ENCODE assay signal across 11 cellular contexts in genomic region chr1:92834617-92835016, GRCh38. TPM values are rescaled to one million over a fixed set of nuclear protein-coding genes. Genes with fewer than 3 reads are reported as not detected.
A peak's percentile ranks its signal among the peaks of the same experiment; 100 is the strongest.
DNase-seq lines count a peak whose midpoint lies in the region; ATAC-seq and TF ChIP-seq lines count a peak whose summit lies in the region.
"Had no signal": no experiment of that assay in that cellular context is flagged by ENCODE, and none has a peak within 500 bp of the region (broad histone marks: within the 10 kb centered on the region; RNA-seq: fewer than 3 reads in every experiment).

No MANE protein-coding gene starts in this region.

- H3K4me1 Mint-ChIP-seq in activated naive CD8-positive, alpha-beta T cell (ENCODE audit: low read depth): peaks cover 64% of the 10 kb centered on the region

- no peak overlapping the region for H2BK120ac ChIP-seq in mesenchymal stem cell (ENCODE audit: low read depth, low read length)

- DNase-seq in AG04450 (ENCODE audit: low read depth, low spot score) (no peak), HAP-1 (ENCODE audit: low spot score in 2 of 2) (no peak), mesenchymal stem cell (no peak), NCI-H524 (lab: John Stamatoyannopoulos, UW) (no peak), DMS79 treated with DMSO at 0.1 percent for 48 hours (lab: John Stamatoyannopoulos, UW) (no peak)
- no peak for DNase-seq in stimulated activated naive CD4-positive, alpha-beta T cell (lab: John Stamatoyannopoulos, UW)
- DNase-seq: DMS 273 treated with DMSO at 0.1 percent for 48 hours, NCI-H526 treated with DMSO at 0.1 percent for 48 hours had no signal

- H3K9me3 ChIP-seq in AG04450 (ENCODE audit: control insufficient read depth, insufficient read depth, low read length) (peaks cover 2% of the 10 kb centered on the region; the same call in 1 of the 2 replicates), HAP-1 (no peaks in the 10 kb centered on the region), mesenchymal stem cell (ENCODE audit: control insufficient read depth, low read length) (no peaks in the 10 kb centered on the region)
- H3K9me3 ChIP-seq: ascending aorta had no signal

- in situ Hi-C loops in HAP-1 (cut with MboI; ENCODE audit: low sequenced_read_pairs): no loop called here

- no peak for TF ChIP-seq CTCF in AG04450 (IDR thresholded peaks at IDR 0.05; ENCODE audit: low read depth, low read length)

- H2AFZ ChIP-seq in mesenchymal stem cell (ENCODE audit: low read depth, low read length): no peak overlapping the region

- peaks cover 38% of the 10 kb centered on the region for H3K36me3 Mint-ChIP-seq in activated naive CD8-positive, alpha-beta T cell

- H2BK12ac ChIP-seq in mesenchymal stem cell (ENCODE audit: low read length in 2 of 2): no peak overlapping the region

- no peak overlapping the region for H3K14ac ChIP-seq in mesenchymal stem cell (ENCODE audit: low read length in 2 of 2)

- no peaks in the 10 kb centered on the region for H3K9me3 Mint-ChIP-seq in activated naive CD8-positive, alpha-beta T cell (ENCODE audit: low read depth)

- peak overlapping the region; percentile 23 for H3K4me3 ChIP-seq in AG04450 (ENCODE audit: low read depth, low read length)
- peak overlapping the region; percentile 100 for H3K4me3 ChIP-seq in HAP-1
- peak overlapping the region in 1 of 2 experiments; percentile 96 for H3K4me3 ChIP-seq in mesenchymal stem cell (ENCODE audit: insufficient read depth in 1 of 2, low read depth in 1 of 2, low read length in 2 of 2)

- H2BK15ac ChIP-seq in mesenchymal stem cell (ENCODE audit: low read depth, poor library complexity, severe bottlenecking): no peak overlapping the region

- no peak overlapping the region for H3K4me2 ChIP-seq in mesenchymal stem cell (ENCODE audit: low read length, poor library complexity, severe bottlenecking)

- no peak overlapping the region for H4K91ac ChIP-seq in mesenchymal stem cell (ENCODE audit: low read length)

- peak overlapping the region; percentile 99 for H3K9ac ChIP-seq in mesenchymal stem cell (ENCODE audit: low read length)

- peak overlapping the region; percentile 41 for H4K8ac ChIP-seq in mesenchymal stem cell (ENCODE audit: low read length)

- no peaks in the 10 kb centered on the region for H3K27me3 Mint-ChIP-seq in activated naive CD8-positive, alpha-beta T cell

- peak overlapping the region; percentile 99 for H3K27ac Mint-ChIP-seq in activated naive CD8-positive, alpha-beta T cell

- ATAC-seq in GM21423 (IDR thresholded peaks at IDR 0.05; ENCODE audit: unreplicated experiment): no peak

- no peak overlapping the region for H3K23ac ChIP-seq in mesenchymal stem cell (ENCODE audit: low read length in 2 of 2)

- H3K4me3 Mint-ChIP-seq in activated naive CD8-positive, alpha-beta T cell: peak overlapping the region; percentile 99

- no peak overlapping the region for H3K18ac ChIP-seq in mesenchymal stem cell (ENCODE audit: low read depth in 1 of 2, low read length in 2 of 2)

- H2BK5ac ChIP-seq in mesenchymal stem cell (ENCODE audit: low read depth, low read length, poor library complexity, severe bottlenecking): no peak overlapping the region

- H3K27me3 ChIP-seq in AG04450 (ENCODE audit: control insufficient read depth, insufficient read depth, low read length) (no peaks in the 10 kb centered on the region), HAP-1 (ENCODE audit: low read depth) (no peaks in the 10 kb centered on the region), mesenchymal stem cell (ENCODE audit: control insufficient read depth in 1 of 2, insufficient read depth in 1 of 2, low read length in 2 of 2) (no peaks in the 10 kb centered on the region)
- H3K27me3 ChIP-seq: ascending aorta had no signal

- H3K4me1 ChIP-seq in HAP-1 (peaks cover 18% of the 10 kb centered on the region), mesenchymal stem cell (ENCODE audit: control insufficient read depth, insufficient read depth, low read depth, low read length) (peaks cover 5% of the 10 kb centered on the region)

- H3K4ac ChIP-seq in mesenchymal stem cell (ENCODE audit: low read depth in 1 of 2, low read length in 2 of 2): no peak overlapping the region

- CTCF ChIA-PET in AG04450 (lab: Charles Lee): interaction anchor here (0.9 to 1.1 kb wide), 2 partner anchors 16 to 86 kb away, joined by 4 to 12 read pairs; no protein-coding TSS in a partner anchor

- no peak overlapping the region for H2AK5ac ChIP-seq in mesenchymal stem cell (ENCODE audit: low read length, severe bottlenecking)

- POLR2A ChIA-PET in AG04450 (lab: Yijun Ruan, JAX): interaction anchor here (1.5 kb wide), 1 partner anchor 50 kb away, joined by 3 read pairs; the partner anchor contains the start of gene EVI5

- peaks cover 76% of the 10 kb centered on the region for H3K36me3 ChIP-seq in HAP-1 (replicated peaks)
- peaks cover 13 to 66% of the 10 kb centered on the region in 2 experiments for H3K36me3 ChIP-seq in mesenchymal stem cell (ENCODE audit: control insufficient read depth in 1 of 2, insufficient read depth in 2 of 2, low read depth in 1 of 2, low read length in 2 of 2)

- no peak overlapping the region for H3K27ac ChIP-seq in AG04450 (ENCODE audit: low read depth, low read length)
- H3K27ac ChIP-seq in mesenchymal stem cell (ENCODE audit: low read length, poor library complexity, severe bottlenecking): no peak overlapping the region

- no peaks in the 10 kb centered on the region for H3K79me1 ChIP-seq in mesenchymal stem cell (replicated peaks; ENCODE audit: low read length, poor library complexity, severe bottlenecking)

- 93% methylated on average over 5 of the region's 5 CpGs for WGBS in mesenchymal stem cell

RNA-seq across cellular contexts. Expression of gene RPL5, which starts 2.8 kb away (rescaled TPM):
- polyA plus RNA-seq in AG04450 (2011; rRNA removed): 2,179 and 2,752 TPM in 2 replicates
- 863 and 868 TPM in 2 replicates for polyA minus RNA-seq in AG04450 (2011; rRNA and poly(A)+ RNA removed)
- polyA plus RNA-seq in mesenchymal stem cell (2013, experiment 1 of 2): 3,583 TPM
- polyA plus RNA-seq in mesenchymal stem cell (2013, experiment 2 of 2): 3,853 TPM

RNA-seq across cellular contexts. Expression of gene EVI5, which starts 49.7 kb away (rescaled TPM):
- polyA plus RNA-seq in AG04450 (2011; rRNA removed): 19.9 and 28.5 TPM in 2 replicates
- 25.2 and 36.1 TPM in 2 replicates for polyA minus RNA-seq in AG04450 (2011; rRNA and poly(A)+ RNA removed)
- 31.3 TPM for polyA plus RNA-seq in mesenchymal stem cell (2013, experiment 1 of 2)
- 30.6 TPM for polyA plus RNA-seq in mesenchymal stem cell (2013, experiment 2 of 2)
